Comparison of ENCODE assay signal across 21 cellular contexts in genomic region chr14:81298911-81299310, GRCh38.
DNase-seq lines count a peak whose midpoint lies in the region; ATAC-seq and TF ChIP-seq lines count a peak whose summit lies in the region.
"Had no signal": no experiment of that assay in that cellular context is flagged by ENCODE, and none has a peak within 500 bp of the region (broad histone marks: within the 10 kb centered on the region; RNA-seq: fewer than 3 reads in every experiment).

No MANE protein-coding gene starts in this region.

- H3K9me3 Mint-ChIP-seq in endothelial cell (ENCODE audit: unreplicated experiment): no peaks in the 10 kb centered on the region
- H3K9me3 Mint-ChIP-seq: CD8-positive, alpha-beta T cell; T-helper 1 cell treated with Interleukin-12 subunit alpha and Interleukin-12 subunit beta and Interleukin-4 antibody, amounts not matched to agents 30 μg/mL and 1 μg/mL, for 36 hours had no signal

- peaks cover 7% of the 10 kb centered on the region for H3K27me3 Mint-ChIP-seq in endothelial cell (ENCODE audit: unreplicated experiment)

- peak overlapping the region; percentile 30 for H3K27ac Mint-ChIP-seq in endothelial cell (ENCODE audit: unreplicated experiment)
- H3K27ac Mint-ChIP-seq: CD8-positive, alpha-beta T cell; T-helper 1 cell treated with Interleukin-12 subunit alpha and Interleukin-12 subunit beta and Interleukin-4 antibody, amounts not matched to agents 30 μg/mL and 1 μg/mL, for 36 hours had no signal

- no peaks in the 10 kb centered on the region for H3K9me3 ChIP-seq in psoas muscle

- in situ Hi-C loops in ACHN (cut with HindIII; ENCODE audit: low pct_ligation_motif_present, low pct_unique_long_range_greater_than_20kb, low sequenced_read_pairs): no loop called here

- H3K27me3 ChIP-seq in psoas muscle (ENCODE audit: insufficient read depth in 3 of 3, low read length in 2 of 3): no peaks in the 10 kb centered on the region

- H3K4me1 Mint-ChIP-seq in endothelial cell (ENCODE audit: unreplicated experiment): peaks cover 42% of the 10 kb centered on the region

- DNase-seq in NCI-H1694 treated with DMSO at 0.1 percent for 48 hours (lab: John Stamatoyannopoulos, UW) (peak; percentile 51), NCI-H1694 (lab: John Stamatoyannopoulos, UW) (no peak), NCI-H524 (lab: John Stamatoyannopoulos, UW) (peak; percentile 49 to 84), endothelial cell (ENCODE audit: low spot score) (no peak), psoas muscle (no peak), foreskin fibroblast (no peak), ACHN (no peak), NCI-H187 (lab: John Stamatoyannopoulos, UW) (no peak)
- DNase-seq: 8988T; AML-193; C1 segment of cervical spinal cord; CD8-positive, alpha-beta T cell; GDM1; GOT3; NCI-H1048; NCI-H1436; NCI-H2029 treated with DMSO at 0.1 percent for 48 hours; NCI-H526 treated with DMSO at 0.1 percent for 48 hours; Right ventricle myocardium superior had no signal

- H3K36me3 Mint-ChIP-seq in endothelial cell (ENCODE audit: low read depth, unreplicated experiment): peaks cover 10% of the 10 kb centered on the region
- H3K36me3 Mint-ChIP-seq: CD8-positive, alpha-beta T cell had no signal

- peaks cover 60% of the 10 kb centered on the region for H3K4me1 ChIP-seq in psoas muscle

- H3K4me3 ChIP-seq in psoas muscle (no peak overlapping the region), foreskin fibroblast (ENCODE audit: low read depth in 1 of 2, low read length in 2 of 2) (no peak overlapping the region)

- no peaks in the 10 kb centered on the region for H3K36me3 ChIP-seq in psoas muscle (ENCODE audit: insufficient read depth in 1 of 2, low read depth in 1 of 2)

- ATAC-seq in psoas muscle: peak in 1 of 4 donors; percentile 24
- ATAC-seq: CD8-positive, alpha-beta T cell had no signal

- H3K4me3 Mint-ChIP-seq in endothelial cell (ENCODE audit: unreplicated experiment): no peak overlapping the region
- H3K4me3 Mint-ChIP-seq: CD8-positive, alpha-beta T cell; T-helper 1 cell treated with Interleukin-12 subunit alpha and Interleukin-12 subunit beta and Interleukin-4 antibody, amounts not matched to agents 30 μg/mL and 1 μg/mL, for 36 hours had no signal

- WGBS in psoas muscle, 3 donors: 90 to 97% (median 95%) methylated on average over 2 of the region's 2 CpGs

- TF ChIP-seq CTCF in endothelial cell (IDR thresholded peaks at IDR 0.05; ENCODE audit: unreplicated experiment) (no peak), psoas muscle (IDR thresholded peaks at IDR 0.05) (no peak), foreskin fibroblast (IDR thresholded peaks at IDR 0.05; ENCODE audit: low read depth, low read length) (no peak)

- H3K27ac ChIP-seq in psoas muscle: peak overlapping the region; percentile 63
- H3K27ac ChIP-seq: KMS-11 had no signal

- intact Hi-C loops in psoas muscle (cut with DNase I): no loop called here

Comparison
In these comparisons a context has a peak if more than half of its experiments do, and no peak if none do; other contexts are left out.
1. DNase-seq: peak in NCI-H1694 treated with DMSO at 0.1 percent for 48 hours (single experiment) and NCI-H524 (2 of 2); none in NCI-H1694 (single experiment), endothelial cell (single experiment), psoas muscle (0 of 2), foreskin fibroblast (0 of 2), ACHN (single experiment) and NCI-H187 (0 of 2).